ENCODE assay signal across 1 cellular context in the genomic region with DNA sequence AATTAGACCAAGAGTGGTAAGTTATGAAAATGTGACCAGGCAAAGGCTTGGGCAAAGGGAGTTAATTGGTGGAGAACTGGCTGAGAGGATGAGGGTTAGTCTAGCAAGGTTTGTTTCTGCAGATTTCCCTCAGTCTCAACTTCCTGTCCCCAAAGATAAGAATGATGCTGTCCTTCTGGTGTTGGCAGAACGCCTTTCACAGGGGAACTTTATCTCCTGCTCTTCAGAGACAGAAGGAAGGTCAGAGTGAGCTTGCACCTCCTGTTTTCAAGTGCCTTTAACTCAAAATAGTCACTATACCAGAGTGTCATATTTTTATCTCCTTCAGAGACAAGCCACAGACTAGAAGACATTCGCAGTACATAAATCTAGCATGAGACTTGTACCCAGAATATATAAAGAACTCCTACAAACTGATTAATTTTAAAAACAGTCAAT.
A peak's percentile ranks its signal among the peaks of the same experiment; 100 is the strongest.
TF ChIP-seq lines count a peak whose summit lies in the region.

No MANE protein-coding gene starts in this region.

TF ChIP-seq in K562, 482 proteins besides CTCF, POLR2A, EP300 and RAD21 (continued from another document and continues in another):
- TF ChIP-seq CREM (IDR thresholded peaks at IDR 0.05; ENCODE audit: low read depth): peak; percentile 69; the same call in 1 of the 2 replicates
- TF ChIP-seq MAZ (CRISPR knock-in tag; conservative IDR thresholded peaks at IDR 0.05 in 1 of 2, IDR thresholded peaks at IDR 0.05 in 1 of 2): peak in 1 of 2 experiments; percentile 23; a peak in 1 of 4 replicates
- TF ChIP-seq, protein P1, sequence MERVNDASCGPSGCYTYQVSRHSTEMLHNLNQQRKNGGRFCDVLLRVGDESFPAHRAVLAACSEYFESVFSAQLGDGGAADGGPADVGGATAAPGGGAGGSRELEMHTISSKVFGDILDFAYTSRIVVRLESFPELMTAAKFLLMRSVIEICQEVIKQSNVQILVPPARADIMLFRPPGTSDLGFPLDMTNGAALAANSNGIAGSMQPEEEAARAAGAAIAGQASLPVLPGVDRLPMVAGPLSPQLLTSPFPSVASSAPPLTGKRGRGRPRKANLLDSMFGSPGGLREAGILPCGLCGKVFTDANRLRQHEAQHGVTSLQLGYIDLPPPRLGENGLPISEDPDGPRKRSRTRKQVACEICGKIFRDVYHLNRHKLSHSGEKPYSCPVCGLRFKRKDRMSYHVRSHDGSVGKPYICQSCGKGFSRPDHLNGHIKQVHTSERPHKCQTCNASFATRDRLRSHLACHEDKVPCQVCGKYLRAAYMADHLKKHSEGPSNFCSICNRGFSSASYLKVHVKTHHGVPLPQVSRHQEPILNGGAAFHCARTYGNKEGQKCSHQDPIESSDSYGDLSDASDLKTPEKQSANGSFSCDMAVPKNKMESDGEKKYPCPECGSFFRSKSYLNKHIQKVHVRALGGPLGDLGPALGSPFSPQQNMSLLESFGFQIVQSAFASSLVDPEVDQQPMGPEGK (CRISPR knock-in tag; IDR thresholded peaks at IDR 0.05; ENCODE audit: borderline replicate concordance): no peak
- TF ChIP-seq POLR2AphosphoS2 (IDR thresholded peaks at IDR 0.05; ENCODE audit: low read length): no peak
- TF ChIP-seq, protein P2, sequence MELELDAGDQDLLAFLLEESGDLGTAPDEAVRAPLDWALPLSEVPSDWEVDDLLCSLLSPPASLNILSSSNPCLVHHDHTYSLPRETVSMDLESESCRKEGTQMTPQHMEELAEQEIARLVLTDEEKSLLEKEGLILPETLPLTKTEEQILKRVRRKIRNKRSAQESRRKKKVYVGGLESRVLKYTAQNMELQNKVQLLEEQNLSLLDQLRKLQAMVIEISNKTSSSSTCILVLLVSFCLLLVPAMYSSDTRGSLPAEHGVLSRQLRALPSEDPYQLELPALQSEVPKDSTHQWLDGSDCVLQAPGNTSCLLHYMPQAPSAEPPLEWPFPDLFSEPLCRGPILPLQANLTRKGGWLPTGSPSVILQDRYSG (tag; conservative IDR thresholded peaks at IDR 0.05; ENCODE audit: low read depth): peak; percentile 64; the same call in 1 of the 2 replicates
- peak; percentile 87 for TF ChIP-seq MEF2D (tag; conservative IDR thresholded peaks at IDR 0.05; ENCODE audit: low read depth)
- peak; percentile 39 to 85; a peak in 3 of 4 replicates for TF ChIP-seq TBL1XR1 (IDR thresholded peaks at IDR 0.05; ENCODE audit: low read length in 2 of 2)
- TF ChIP-seq SOX6 (IDR thresholded peaks at IDR 0.05): peak; percentile 89
- TF ChIP-seq HCFC1 (IDR thresholded peaks at IDR 0.05; ENCODE audit: low read depth, low read length): no peak
- TF ChIP-seq ELF2 (CRISPR knock-in tag; IDR thresholded peaks at IDR 0.05): no peak
- TF ChIP-seq GTF2F1 (IDR thresholded peaks at IDR 0.05; ENCODE audit: low read depth, low read length): no peak
- TF ChIP-seq, protein P3, sequence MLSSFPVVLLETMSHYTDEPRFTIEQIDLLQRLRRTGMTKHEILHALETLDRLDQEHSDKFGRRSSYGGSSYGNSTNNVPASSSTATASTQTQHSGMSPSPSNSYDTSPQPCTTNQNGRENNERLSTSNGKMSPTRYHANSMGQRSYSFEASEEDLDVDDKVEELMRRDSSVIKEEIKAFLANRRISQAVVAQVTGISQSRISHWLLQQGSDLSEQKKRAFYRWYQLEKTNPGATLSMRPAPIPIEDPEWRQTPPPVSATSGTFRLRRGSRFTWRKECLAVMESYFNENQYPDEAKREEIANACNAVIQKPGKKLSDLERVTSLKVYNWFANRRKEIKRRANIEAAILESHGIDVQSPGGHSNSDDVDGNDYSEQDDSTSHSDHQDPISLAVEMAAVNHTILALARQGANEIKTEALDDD (IDR thresholded peaks at IDR 0.05): peak; percentile 97
- TF ChIP-seq, protein P4, sequence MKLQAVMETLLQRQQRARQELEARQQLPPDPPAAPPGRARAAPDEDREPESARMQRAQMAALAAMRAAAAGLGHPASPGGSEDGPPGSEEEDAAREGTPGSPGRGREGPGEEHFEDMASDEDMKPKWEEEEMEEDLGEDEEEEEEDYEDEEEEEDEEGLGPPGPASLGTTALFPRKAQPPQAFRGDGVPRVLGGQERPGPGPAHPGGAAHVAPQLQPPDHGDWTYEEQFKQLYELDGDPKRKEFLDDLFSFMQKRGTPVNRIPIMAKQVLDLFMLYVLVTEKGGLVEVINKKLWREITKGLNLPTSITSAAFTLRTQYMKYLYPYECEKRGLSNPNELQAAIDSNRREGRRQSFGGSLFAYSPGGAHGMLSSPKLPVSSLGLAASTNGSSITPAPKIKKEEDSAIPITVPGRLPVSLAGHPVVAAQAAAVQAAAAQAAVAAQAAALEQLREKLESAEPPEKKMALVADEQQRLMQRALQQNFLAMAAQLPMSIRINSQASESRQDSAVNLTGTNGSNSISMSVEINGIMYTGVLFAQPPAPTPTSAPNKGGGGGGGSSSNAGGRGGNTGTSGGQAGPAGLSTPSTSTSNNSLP (IDR thresholded peaks at IDR 0.05; ENCODE audit: borderline replicate concordance, low read depth, low read length): no peak; the same call in 1 of the 2 replicates
- TF ChIP-seq, protein P5, sequence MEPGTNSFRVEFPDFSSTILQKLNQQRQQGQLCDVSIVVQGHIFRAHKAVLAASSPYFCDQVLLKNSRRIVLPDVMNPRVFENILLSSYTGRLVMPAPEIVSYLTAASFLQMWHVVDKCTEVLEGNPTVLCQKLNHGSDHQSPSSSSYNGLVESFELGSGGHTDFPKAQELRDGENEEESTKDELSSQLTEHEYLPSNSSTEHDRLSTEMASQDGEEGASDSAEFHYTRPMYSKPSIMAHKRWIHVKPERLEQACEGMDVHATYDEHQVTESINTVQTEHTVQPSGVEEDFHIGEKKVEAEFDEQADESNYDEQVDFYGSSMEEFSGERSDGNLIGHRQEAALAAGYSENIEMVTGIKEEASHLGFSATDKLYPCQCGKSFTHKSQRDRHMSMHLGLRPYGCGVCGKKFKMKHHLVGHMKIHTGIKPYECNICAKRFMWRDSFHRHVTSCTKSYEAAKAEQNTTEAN (CRISPR knock-in tag; IDR thresholded peaks at IDR 0.05): no peak
- TF ChIP-seq SAFB2 (IDR thresholded peaks at IDR 0.05; ENCODE audit: borderline replicate concordance, low read depth, low read length, severe bottlenecking): no peak
- no peak for TF ChIP-seq HDAC8 (tag; IDR thresholded peaks at IDR 0.05)
- TF ChIP-seq, protein P6, sequence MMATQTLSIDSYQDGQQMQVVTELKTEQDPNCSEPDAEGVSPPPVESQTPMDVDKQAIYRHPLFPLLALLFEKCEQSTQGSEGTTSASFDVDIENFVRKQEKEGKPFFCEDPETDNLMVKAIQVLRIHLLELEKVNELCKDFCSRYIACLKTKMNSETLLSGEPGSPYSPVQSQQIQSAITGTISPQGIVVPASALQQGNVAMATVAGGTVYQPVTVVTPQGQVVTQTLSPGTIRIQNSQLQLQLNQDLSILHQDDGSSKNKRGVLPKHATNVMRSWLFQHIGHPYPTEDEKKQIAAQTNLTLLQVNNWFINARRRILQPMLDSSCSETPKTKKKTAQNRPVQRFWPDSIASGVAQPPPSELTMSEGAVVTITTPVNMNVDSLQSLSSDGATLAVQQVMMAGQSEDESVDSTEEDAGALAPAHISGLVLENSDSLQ (IDR thresholded peaks at IDR 0.05): peak; percentile 67; the same call in 1 of the 2 replicates
- TF ChIP-seq, protein P7, sequence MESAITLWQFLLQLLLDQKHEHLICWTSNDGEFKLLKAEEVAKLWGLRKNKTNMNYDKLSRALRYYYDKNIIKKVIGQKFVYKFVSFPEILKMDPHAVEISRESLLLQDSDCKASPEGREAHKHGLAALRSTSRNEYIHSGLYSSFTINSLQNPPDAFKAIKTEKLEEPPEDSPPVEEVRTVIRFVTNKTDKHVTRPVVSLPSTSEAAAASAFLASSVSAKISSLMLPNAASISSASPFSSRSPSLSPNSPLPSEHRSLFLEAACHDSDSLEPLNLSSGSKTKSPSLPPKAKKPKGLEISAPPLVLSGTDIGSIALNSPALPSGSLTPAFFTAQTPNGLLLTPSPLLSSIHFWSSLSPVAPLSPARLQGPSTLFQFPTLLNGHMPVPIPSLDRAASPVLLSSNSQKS (CRISPR knock-in tag; IDR thresholded peaks at IDR 0.05): no peak
- no peak for TF ChIP-seq FUS (optimal IDR thresholded peaks at IDR 0.05; ENCODE audit: low read depth, low read length)
- TF ChIP-seq, protein P8, sequence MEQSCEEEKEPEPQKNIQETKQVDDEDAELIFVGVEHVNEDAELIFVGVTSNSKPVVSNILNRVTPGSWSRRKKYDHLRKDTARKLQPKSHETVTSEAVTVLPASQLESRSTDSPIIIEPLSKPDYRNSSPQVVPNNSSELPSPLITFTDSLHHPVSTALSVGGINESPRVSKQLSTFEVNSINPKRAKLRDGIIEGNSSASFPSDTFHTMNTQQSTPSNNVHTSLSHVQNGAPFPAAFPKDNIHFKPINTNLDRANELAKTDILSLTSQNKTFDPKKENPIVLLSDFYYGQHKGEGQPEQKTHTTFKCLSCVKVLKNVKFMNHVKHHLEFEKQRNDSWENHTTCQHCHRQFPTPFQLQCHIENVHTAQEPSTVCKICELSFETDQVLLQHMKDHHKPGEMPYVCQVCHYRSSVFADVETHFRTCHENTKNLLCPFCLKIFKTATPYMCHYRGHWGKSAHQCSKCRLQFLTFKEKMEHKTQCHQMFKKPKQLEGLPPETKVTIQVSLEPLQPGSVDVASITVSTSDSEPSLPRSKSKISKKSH (CRISPR knock-in tag; IDR thresholded peaks at IDR 0.05): no peak
- TF ChIP-seq ETV6 (IDR thresholded peaks at IDR 0.05; ENCODE audit: borderline replicate concordance in 1 of 2, low read depth in 2 of 2, low read length in 1 of 2): 0 out of 4 replicates have a peak, but pooled peaks of 1 of the 2 experiments have one; percentile 26
- no peak for TF ChIP-seq ETV6 (CRISPR knock-in tag; IDR thresholded peaks at IDR 0.05; ENCODE audit: borderline replicate concordance)
- no peak for TF ChIP-seq ADNP (tag; IDR thresholded peaks at IDR 0.05)
- TF ChIP-seq ZNF561 (CRISPR knock-in tag; conservative IDR thresholded peaks at IDR 0.05): no peak
- peak; percentile 96 for TF ChIP-seq ARID1B (IDR thresholded peaks at IDR 0.05)
- TF ChIP-seq, protein P9, sequence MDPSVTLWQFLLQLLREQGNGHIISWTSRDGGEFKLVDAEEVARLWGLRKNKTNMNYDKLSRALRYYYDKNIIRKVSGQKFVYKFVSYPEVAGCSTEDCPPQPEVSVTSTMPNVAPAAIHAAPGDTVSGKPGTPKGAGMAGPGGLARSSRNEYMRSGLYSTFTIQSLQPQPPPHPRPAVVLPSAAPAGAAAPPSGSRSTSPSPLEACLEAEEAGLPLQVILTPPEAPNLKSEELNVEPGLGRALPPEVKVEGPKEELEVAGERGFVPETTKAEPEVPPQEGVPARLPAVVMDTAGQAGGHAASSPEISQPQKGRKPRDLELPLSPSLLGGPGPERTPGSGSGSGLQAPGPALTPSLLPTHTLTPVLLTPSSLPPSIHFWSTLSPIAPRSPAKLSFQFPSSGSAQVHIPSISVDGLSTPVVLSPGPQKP (CRISPR knock-in tag; IDR thresholded peaks at IDR 0.05): no peak
- peak in 1 of 2 experiments; percentile 98; a peak in 2 of 4 replicates for TF ChIP-seq RCOR1 (IDR thresholded peaks at IDR 0.05; ENCODE audit: borderline replicate concordance in 1 of 2, low read depth in 2 of 2, low read length in 2 of 2)
- TF ChIP-seq SRSF1 (IDR thresholded peaks at IDR 0.05; ENCODE audit: low read depth, low read length): no peak
- TF ChIP-seq, protein P10, sequence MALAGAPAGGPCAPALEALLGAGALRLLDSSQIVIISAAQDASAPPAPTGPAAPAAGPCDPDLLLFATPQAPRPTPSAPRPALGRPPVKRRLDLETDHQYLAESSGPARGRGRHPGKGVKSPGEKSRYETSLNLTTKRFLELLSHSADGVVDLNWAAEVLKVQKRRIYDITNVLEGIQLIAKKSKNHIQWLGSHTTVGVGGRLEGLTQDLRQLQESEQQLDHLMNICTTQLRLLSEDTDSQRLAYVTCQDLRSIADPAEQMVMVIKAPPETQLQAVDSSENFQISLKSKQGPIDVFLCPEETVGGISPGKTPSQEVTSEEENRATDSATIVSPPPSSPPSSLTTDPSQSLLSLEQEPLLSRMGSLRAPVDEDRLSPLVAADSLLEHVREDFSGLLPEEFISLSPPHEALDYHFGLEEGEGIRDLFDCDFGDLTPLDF (CRISPR knock-in tag; IDR thresholded peaks at IDR 0.05): no peak
- no peak for TF ChIP-seq ZNF41 (CRISPR knock-in tag; conservative IDR thresholded peaks at IDR 0.05)
- TF ChIP-seq SMARCB1 (IDR thresholded peaks at IDR 0.05; ENCODE audit: insufficient read length, low read depth): no peak
- TF ChIP-seq BCL6 (CRISPR knock-in tag; IDR thresholded peaks at IDR 0.05): no peak
- no peak for TF ChIP-seq CBX5 (IDR thresholded peaks at IDR 0.05; ENCODE audit: borderline replicate concordance, low read depth)
- TF ChIP-seq, protein P11, sequence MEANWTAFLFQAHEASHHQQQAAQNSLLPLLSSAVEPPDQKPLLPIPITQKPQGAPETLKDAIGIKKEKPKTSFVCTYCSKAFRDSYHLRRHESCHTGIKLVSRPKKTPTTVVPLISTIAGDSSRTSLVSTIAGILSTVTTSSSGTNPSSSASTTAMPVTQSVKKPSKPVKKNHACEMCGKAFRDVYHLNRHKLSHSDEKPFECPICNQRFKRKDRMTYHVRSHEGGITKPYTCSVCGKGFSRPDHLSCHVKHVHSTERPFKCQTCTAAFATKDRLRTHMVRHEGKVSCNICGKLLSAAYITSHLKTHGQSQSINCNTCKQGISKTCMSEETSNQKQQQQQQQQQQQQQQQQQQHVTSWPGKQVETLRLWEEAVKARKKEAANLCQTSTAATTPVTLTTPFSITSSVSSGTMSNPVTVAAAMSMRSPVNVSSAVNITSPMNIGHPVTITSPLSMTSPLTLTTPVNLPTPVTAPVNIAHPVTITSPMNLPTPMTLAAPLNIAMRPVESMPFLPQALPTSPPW (CRISPR knock-in tag; IDR thresholded peaks at IDR 0.05): peak; percentile 43; the same call in 1 of the 2 replicates
- no peak for TF ChIP-seq ZNF253 (CRISPR knock-in tag; conservative IDR thresholded peaks at IDR 0.05)
- TF ChIP-seq CBX1 (IDR thresholded peaks at IDR 0.05; ENCODE audit: low read depth): no peak
- no peak for TF ChIP-seq LARP7 (IDR thresholded peaks at IDR 0.05)
- no peak for TF ChIP-seq POLR2G (IDR thresholded peaks at IDR 0.05; ENCODE audit: low read depth, low read length)
- TF ChIP-seq ETV5 (CRISPR knock-in tag; IDR thresholded peaks at IDR 0.05; ENCODE audit: low read depth): peak; percentile 83; the same call in 1 of the 2 replicates
- TF ChIP-seq, protein P12, sequence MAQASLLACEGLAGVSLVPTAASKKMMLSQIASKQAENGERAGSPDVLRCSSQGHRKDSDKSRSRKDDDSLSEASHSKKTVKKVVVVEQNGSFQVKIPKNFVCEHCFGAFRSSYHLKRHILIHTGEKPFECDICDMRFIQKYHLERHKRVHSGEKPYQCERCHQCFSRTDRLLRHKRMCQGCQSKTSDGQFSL (CRISPR knock-in tag; IDR thresholded peaks at IDR 0.05): no peak
- TF ChIP-seq, protein P12 (tag; IDR thresholded peaks at IDR 0.05): no peak
